ENCODE assay signal across 16 cellular contexts in genomic region chr6:166361080-166361429, GRCh38. TPM values are rescaled to one million over a fixed set of nuclear protein-coding genes. Genes with fewer than 3 reads are reported as not detected.
DNase-seq lines count a peak whose midpoint lies in the region; ATAC-seq and TF ChIP-seq lines count a peak whose summit lies in the region.
"Had no signal": no experiment of that assay in that cellular context is flagged by ENCODE, and none has a peak within 500 bp of the region (broad histone marks: within the 10 kb centered on the region; RNA-seq: fewer than 3 reads in every experiment).

No MANE protein-coding gene starts in this region.

- no peak overlapping the region for H2BK12ac ChIP-seq in neuronal stem cell (ENCODE audit: low read length)

- H3K23ac ChIP-seq in neuronal stem cell (ENCODE audit: low read depth, low read length, poor library complexity) = no peak overlapping the region

- H4K91ac ChIP-seq in neuronal stem cell (ENCODE audit: low read depth, low read length, poor library complexity) = no peak overlapping the region

- H3K79me1 ChIP-seq in neuronal stem cell (ENCODE audit: low read depth, low read length) = no peaks in the 10 kb centered on the region

- intact Hi-C loops in lower lobe of right lung (cut with DNase I) = no loop called here

- no peak overlapping the region for H3K14ac ChIP-seq in neuronal stem cell (ENCODE audit: low read length)

- H2AK5ac ChIP-seq in neuronal stem cell (ENCODE audit: low read depth, low read length) = no peak overlapping the region

- H3K27ac ChIP-seq in lower lobe of right lung (no peak overlapping the region), neuronal stem cell (replicated peaks; ENCODE audit: low read length) (no peak overlapping the region)
- H3K27ac ChIP-seq: A549, VCaP had no signal

- H3K4me3 ChIP-seq in choroid plexus epithelial cell (ENCODE audit: low read depth, low read length) (no peak overlapping the region), lower lobe of right lung (no peak overlapping the region), neuronal stem cell (ENCODE audit: low read length in 2 of 2) (no peak overlapping the region)
- H3K4me3 ChIP-seq: A549 had no signal

- peak; percentile 58 for DNase-seq in AG20443 (ENCODE audit: low spot score)
- DNase-seq in NCI-H460 (ENCODE audit: extremely low read depth, low read depth) = peak; percentile 71
- peak; percentile 91 for DNase-seq in choroid plexus epithelial cell (ENCODE audit: low read depth)
- peak; percentile 72 for DNase-seq in lower lobe of right lung
- no peak for DNase-seq in RPMI8226
- no peak for DNase-seq in neuronal stem cell (ENCODE audit: low spot score)
- DNase-seq in Kasumi-1 (lab: John Stamatoyannopoulos, UW) = no peak
- DNase-seq: amniotic stem cell, DMS153, hypothalamus, midbrain, retina had no signal

- no peaks in the 10 kb centered on the region for H3K9me3 ChIP-seq in lower lobe of right lung
- no peaks in the 10 kb centered on the region for H3K9me3 ChIP-seq in neuronal stem cell (replicated peaks in 1 of 2; ENCODE audit: control insufficient read depth in 2 of 2, insufficient read depth in 1 of 2, low read depth in 1 of 2, low read length in 2 of 2)
- H3K9me3 ChIP-seq: A549 had no signal

- ATAC-seq in lower lobe of right lung = peak; percentile 75 to 77
- ATAC-seq in HG02759 (IDR thresholded peaks at IDR 0.05; ENCODE audit: unreplicated experiment) = no peak
- ATAC-seq: A549, HCT116 had no signal

- H2BK15ac ChIP-seq in neuronal stem cell (ENCODE audit: low read length) = no peak overlapping the region

- no peak overlapping the region for H2BK120ac ChIP-seq in neuronal stem cell (ENCODE audit: low read depth, low read length)

- H2BK5ac ChIP-seq in neuronal stem cell (ENCODE audit: low read length) = no peak overlapping the region

- no peak for TF ChIP-seq CTCF in choroid plexus epithelial cell (conservative IDR thresholded peaks at IDR 0.05; ENCODE audit: low read depth, low read length)
- TF ChIP-seq CTCF in lower lobe of right lung (IDR thresholded peaks at IDR 0.05) = no peak

- no peak overlapping the region for H4K8ac ChIP-seq in neuronal stem cell (ENCODE audit: low read depth, low read length)

- peaks cover 31% of the 10 kb centered on the region for H3K36me3 ChIP-seq in lower lobe of right lung
- no peaks in the 10 kb centered on the region for H3K36me3 ChIP-seq in neuronal stem cell (replicated peaks in 1 of 2; ENCODE audit: control insufficient read depth in 2 of 2, insufficient read depth in 2 of 2, low read length in 2 of 2)

- no peak overlapping the region for H3K9ac ChIP-seq in neuronal stem cell (ENCODE audit: low read depth, low read length, poor library complexity)

- H3K4me2 ChIP-seq in neuronal stem cell (ENCODE audit: insufficient read depth, low read length, poor library complexity, severe bottlenecking) = no peak overlapping the region
- H3K4me2 ChIP-seq: A549 had no signal

- no peak overlapping the region for H3K18ac ChIP-seq in neuronal stem cell (ENCODE audit: low read length)

- H3K4me1 ChIP-seq in lower lobe of right lung = no peaks in the 10 kb centered on the region
- H3K4me1 ChIP-seq in neuronal stem cell (ENCODE audit: control insufficient read depth in 2 of 2, insufficient read depth in 1 of 2, low read depth in 1 of 2, low read length in 2 of 2) = peaks cover 4 to 15% of the 10 kb centered on the region in 2 donors
- H3K4me1 ChIP-seq: A549 had no signal

- H2AFZ ChIP-seq in neuronal stem cell (ENCODE audit: low read length) = no peak overlapping the region

- H3K27me3 ChIP-seq in lower lobe of right lung (ENCODE audit: low read depth) = peaks cover 4% of the 10 kb centered on the region
- no peaks in the 10 kb centered on the region for H3K27me3 ChIP-seq in neuronal stem cell (ENCODE audit: control insufficient read depth in 3 of 3, insufficient read depth in 3 of 3, low read depth in 1 of 3, low read length in 3 of 3)

- no CpG with 5 or more reads among the region's 3 CpGs for WGBS in neuronal stem cell (ENCODE audit: extremely low coverage in 2 of 2, insufficient read length in 2 of 2, insufficient replicate concordance in 1 of 2), 2 donors

- no peak overlapping the region for H3K4ac ChIP-seq in neuronal stem cell (ENCODE audit: low read length)

RNA-seq across cellular contexts. Expression of gene SFT2D1, which starts 18.7 kb away (rescaled TPM):
- 42.2 and 50.7 TPM in 2 replicates for total RNA-seq in NCI-H460 (2014; rRNA removed; shearing (Covaris generic))
- polyA plus RNA-seq in NCI-H460 (2014; cell fraction: nucleus; rRNA removed) = 31.8 and 50.2 TPM in 2 replicates
- 52.8 TPM for total RNA-seq in lower lobe of right lung
- 48.2 TPM for polyA plus RNA-seq in neuronal stem cell (2013, experiment 1 of 2)
- 48.4 TPM for polyA plus RNA-seq in neuronal stem cell (2013, experiment 2 of 2)

RNA-seq across cellular contexts. Expression of gene MPC1, which starts 21.7 kb away (rescaled TPM):
- total RNA-seq in NCI-H460 (2014; rRNA removed; shearing (Covaris generic)) = 21.6 and 22.8 TPM in 2 replicates
- 20.6 and 39.8 TPM in 2 replicates for polyA plus RNA-seq in NCI-H460 (2014; cell fraction: nucleus; rRNA removed)
- total RNA-seq in lower lobe of right lung = 46.8 TPM
- 20.2 TPM for polyA plus RNA-seq in neuronal stem cell (2013, experiment 1 of 2)
- 21.1 TPM for polyA plus RNA-seq in neuronal stem cell (2013, experiment 2 of 2)

RNA-seq across cellular contexts. Expression of gene PRR18, which starts 52.9 kb away (rescaled TPM):
- 0.20 and 0.35 TPM in 2 replicates for total RNA-seq in NCI-H460 (2014; rRNA removed; shearing (Covaris generic))
- not detected in 2 replicates for polyA plus RNA-seq in NCI-H460 (2014; cell fraction: nucleus; rRNA removed)
- total RNA-seq in lower lobe of right lung = 0.59 TPM
- 0.17 TPM for polyA plus RNA-seq in neuronal stem cell (2013, experiment 1 of 2)
- 0.19 TPM for polyA plus RNA-seq in neuronal stem cell (2013, experiment 2 of 2)

Comparison
In these comparisons a context has a peak if more than half of its experiments do, and no peak if none do; other contexts are left out.
1. DNase-seq: peak in AG20443 (single experiment), NCI-H460 (single experiment), choroid plexus epithelial cell (single experiment) and lower lobe of right lung (single experiment); none in RPMI8226 (single experiment), neuronal stem cell (single experiment) and Kasumi-1 (0 of 2).